In the genomic region with DNA sequence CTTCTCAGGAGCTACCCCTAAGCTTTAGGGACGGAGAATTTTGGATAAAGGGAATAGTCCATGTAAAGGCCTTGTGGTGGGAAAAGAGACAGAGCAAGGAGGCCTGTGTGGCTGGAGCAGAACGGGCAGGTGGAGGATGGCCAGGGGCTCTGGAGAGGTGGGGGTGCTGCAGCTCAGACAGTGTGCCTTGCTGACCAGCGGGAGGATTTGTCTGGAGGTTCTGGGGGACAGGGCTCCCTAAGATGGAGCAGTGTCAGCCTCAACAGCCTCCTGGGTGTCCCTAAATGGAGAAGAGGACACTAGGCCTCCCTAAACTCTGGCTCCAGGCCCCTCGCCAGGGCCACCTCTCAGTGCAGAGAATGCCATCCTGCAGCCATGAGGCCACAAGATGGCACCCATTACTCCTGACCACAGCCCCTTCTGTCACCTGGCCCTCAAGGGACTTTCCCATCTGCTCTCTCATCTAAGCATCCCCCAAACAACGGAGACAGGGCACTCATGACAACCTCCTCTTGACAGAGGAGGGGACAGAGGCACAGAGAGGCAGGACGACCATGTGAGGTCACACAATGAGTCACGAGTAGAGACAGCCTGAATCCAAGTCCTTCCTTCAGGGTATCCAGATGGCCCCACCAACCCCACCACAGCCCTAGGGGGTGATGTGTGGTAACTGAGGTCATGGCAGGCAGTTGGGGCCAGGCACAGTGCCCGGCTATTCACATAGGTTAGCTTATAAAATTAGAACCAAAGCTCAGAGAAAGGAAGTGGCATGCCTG, we compare ENCODE assay signal across 9 cellular contexts.
DNase-seq lines count a peak whose midpoint lies in the region; ATAC-seq and TF ChIP-seq lines count a peak whose summit lies in the region.
"Had no signal": no experiment of that assay in that cellular context is flagged by ENCODE, and none has a peak within 500 bp of the region (broad histone marks: within the 10 kb centered on the region; RNA-seq: fewer than 3 reads in every experiment).

No MANE protein-coding gene starts in this region.

- H2AK5ac ChIP-seq in mesenchymal stem cell (ENCODE audit: low read length, severe bottlenecking): no peak overlapping the region

- no peak overlapping the region for H3K18ac ChIP-seq in mesenchymal stem cell (ENCODE audit: low read depth in 1 of 2, low read length in 2 of 2)

- H3K9me3 ChIP-seq in SK-N-SH (no peaks in the 10 kb centered on the region), sigmoid colon (no peaks in the 10 kb centered on the region), mesenchymal stem cell (ENCODE audit: control insufficient read depth, low read length) (no peaks in the 10 kb centered on the region)
- H3K9me3 ChIP-seq: body of pancreas had no signal

- peaks cover 9% of the 10 kb centered on the region for H3F3A ChIP-seq in SK-N-SH (replicated peaks; ENCODE audit: insufficient read depth)

- H3K9ac ChIP-seq in SK-N-SH (no peak overlapping the region), mesenchymal stem cell (ENCODE audit: low read length) (no peak overlapping the region)

- no peak for ATAC-seq in SK-N-SH treated with all-trans-retinoic acid at 6 μM for 48 hours
- ATAC-seq: body of pancreas had no signal

- H2BK120ac ChIP-seq in mesenchymal stem cell (ENCODE audit: low read depth, low read length): no peak overlapping the region

- H3K4me3 ChIP-seq in SK-N-SH (ENCODE audit: low read depth in 2 of 2, low read length in 1 of 2) (no peak overlapping the region), sigmoid colon (no peak overlapping the region), mesenchymal stem cell (ENCODE audit: insufficient read depth in 1 of 2, low read depth in 1 of 2, low read length in 2 of 2) (no peak overlapping the region)
- H3K4me3 ChIP-seq: body of pancreas had no signal

- no peak overlapping the region for H3K4me2 ChIP-seq in SK-N-SH
- H3K4me2 ChIP-seq in mesenchymal stem cell (ENCODE audit: low read length, poor library complexity, severe bottlenecking): no peak overlapping the region

- H3K4me1 Mint-ChIP-seq in chondrocyte (ENCODE audit: low read depth): peaks cover 25% of the 10 kb centered on the region

- H4K91ac ChIP-seq in mesenchymal stem cell (ENCODE audit: low read length): no peak overlapping the region

- H3K27me3 Mint-ChIP-seq in chondrocyte (ENCODE audit: low read depth): no peaks in the 10 kb centered on the region

- TF ChIP-seq CTCF in SK-N-SH (IDR thresholded peaks at IDR 0.05) (no peak), chondrocyte (IDR thresholded peaks at IDR 0.05) (no peak), sigmoid colon (IDR thresholded peaks at IDR 0.05) (no peak)

- no peak overlapping the region for H2BK12ac ChIP-seq in mesenchymal stem cell (ENCODE audit: low read length in 2 of 2)

- H3K36me3 ChIP-seq in SK-N-SH (replicated peaks in 1 of 2; ENCODE audit: control insufficient read depth in 1 of 2, insufficient read depth in 2 of 2, low read length in 1 of 2): no peaks in the 10 kb centered on the region
- no peaks in the 10 kb centered on the region for H3K36me3 ChIP-seq in sigmoid colon
- peaks cover 0 to 23% of the 10 kb centered on the region in 2 experiments for H3K36me3 ChIP-seq in mesenchymal stem cell (ENCODE audit: control insufficient read depth in 1 of 2, insufficient read depth in 2 of 2, low read depth in 1 of 2, low read length in 2 of 2)

- DNase-seq in SK-N-SH (peak; percentile 17), MV-4-11 (lab: John Stamatoyannopoulos, UW) (peak; percentile 90), chondrocyte (ENCODE audit: low spot score) (peak; percentile 58), sigmoid colon (peak; percentile 32), amniotic stem cell (lab: John Stamatoyannopoulos, UW) (no peak), mesenchymal stem cell (no peak), occipital lobe (lab: John Stamatoyannopoulos, UW) (no peak)

- 63% methylated on average over 6 of the region's 8 CpGs for WGBS in SK-N-SH (ENCODE audit: low lambda C conversion rate)
- 78 to 84% methylated on average over 8 of the region's 8 CpGs for WGBS in sigmoid colon, 2 donors
- 82% methylated on average over 8 of the region's 8 CpGs for whole genome bisulfite sequencing in mesenchymal stem cell

- H3K14ac ChIP-seq in mesenchymal stem cell (ENCODE audit: low read length in 2 of 2): no peak overlapping the region

- no peak overlapping the region for H3K4me3 Mint-ChIP-seq in chondrocyte (ENCODE audit: unreplicated experiment)

- no peak for TF ChIP-seq RAD21 in SK-N-SH (IDR thresholded peaks at IDR 0.05; ENCODE audit: low read length)

- H3K27ac ChIP-seq in SK-N-SH (ENCODE audit: low read depth in 2 of 2, low read length in 1 of 2) (no peak overlapping the region), sigmoid colon (no peak overlapping the region), mesenchymal stem cell (ENCODE audit: low read length, poor library complexity, severe bottlenecking) (no peak overlapping the region)
- H3K27ac ChIP-seq: body of pancreas had no signal

- H4K20me1 ChIP-seq in SK-N-SH (ENCODE audit: insufficient read depth): no peaks in the 10 kb centered on the region

- H3K9me2 ChIP-seq in SK-N-SH: no peaks in the 10 kb centered on the region

- CTCF ChIA-PET in SK-N-SH (lab: Yijun Ruan, JAX): interaction anchor here (0.6 to 2.2 kb wide), 10 partner anchors 10 to 161 kb away, joined by 3 to 9 read pairs (median 3); no protein-coding TSS in a partner anchor

- H2BK5ac ChIP-seq in mesenchymal stem cell (ENCODE audit: low read depth, low read length, poor library complexity, severe bottlenecking): no peak overlapping the region

- no peak overlapping the region for H4K8ac ChIP-seq in mesenchymal stem cell (ENCODE audit: low read length)

- no peaks in the 10 kb centered on the region for H3K27me3 ChIP-seq in SK-N-SH (ENCODE audit: insufficient read depth)
- no peaks in the 10 kb centered on the region for H3K27me3 ChIP-seq in sigmoid colon
- H3K27me3 ChIP-seq in mesenchymal stem cell (ENCODE audit: control insufficient read depth in 1 of 2, insufficient read depth in 1 of 2, low read length in 2 of 2): peaks cover 0 to 20% of the 10 kb centered on the region in 2 experiments
- H3K27me3 ChIP-seq: body of pancreas had no signal

- POLR2A ChIA-PET in SK-N-SH (lab: Yijun Ruan, JAX): no interaction called here

- H3K36me3 Mint-ChIP-seq in chondrocyte (ENCODE audit: low read depth): peaks cover 4% of the 10 kb centered on the region

- no peaks in the 10 kb centered on the region for H3K79me2 ChIP-seq in SK-N-SH (ENCODE audit: insufficient read depth)

- TF ChIP-seq POLR2A in sigmoid colon (IDR thresholded peaks at IDR 0.05): no peak

- H2BK15ac ChIP-seq in mesenchymal stem cell (ENCODE audit: low read depth, poor library complexity, severe bottlenecking): no peak overlapping the region

- no peaks in the 10 kb centered on the region for H3K9me3 Mint-ChIP-seq in chondrocyte (ENCODE audit: low read depth)

- H3K79me1 ChIP-seq in mesenchymal stem cell (replicated peaks; ENCODE audit: low read length, poor library complexity, severe bottlenecking): peaks cover 26% of the 10 kb centered on the region

- H3K4me1 ChIP-seq in SK-N-SH (ENCODE audit: control insufficient read depth in 1 of 2, insufficient read depth in 2 of 2, low read depth in 1 of 2, low read length in 1 of 2): peaks cover 0 to 52% of the 10 kb centered on the region in 2 experiments; a peak in 1 of 4 replicates
- H3K4me1 ChIP-seq in sigmoid colon: no peaks in the 10 kb centered on the region
- peaks cover 40% of the 10 kb centered on the region for H3K4me1 ChIP-seq in mesenchymal stem cell (ENCODE audit: control insufficient read depth, insufficient read depth, low read depth, low read length)
- H3K4me1 ChIP-seq: body of pancreas had no signal

- H3K4ac ChIP-seq in mesenchymal stem cell (ENCODE audit: low read depth in 1 of 2, low read length in 2 of 2): no peak overlapping the region

- H2AFZ ChIP-seq in SK-N-SH (ENCODE audit: low read depth): no peak overlapping the region
- no peak overlapping the region for H2AFZ ChIP-seq in mesenchymal stem cell (ENCODE audit: low read depth, low read length)

- H3K27ac Mint-ChIP-seq in chondrocyte (ENCODE audit: unreplicated experiment): no peak overlapping the region

- H3K23ac ChIP-seq in mesenchymal stem cell (ENCODE audit: low read length in 2 of 2): no peak overlapping the region

- intact Hi-C loops in sigmoid colon (cut with DNase I): no loop called here

- TF ChIP-seq EP300 in SK-N-SH (IDR thresholded peaks at IDR 0.05; ENCODE audit: borderline replicate concordance in 1 of 2, low read depth in 1 of 2, low read length in 1 of 2) (no peak), sigmoid colon (IDR thresholded peaks at IDR 0.05) (no peak)

TF ChIP-seq in SK-N-SH, 30 proteins besides CTCF, POLR2A, EP300 and RAD21 (continues in another document):
- TF ChIP-seq, protein P1, sequence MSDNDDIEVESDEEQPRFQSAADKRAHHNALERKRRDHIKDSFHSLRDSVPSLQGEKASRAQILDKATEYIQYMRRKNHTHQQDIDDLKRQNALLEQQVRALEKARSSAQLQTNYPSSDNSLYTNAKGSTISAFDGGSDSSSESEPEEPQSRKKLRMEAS (IDR thresholded peaks at IDR 0.05; ENCODE audit: low read depth): no peak
- TF ChIP-seq TAF1 (IDR thresholded peaks at IDR 0.05; ENCODE audit: borderline replicate concordance, low read depth, low read length): no peak
- TF ChIP-seq EZH2phosphoT487 (IDR thresholded peaks at IDR 0.05; ENCODE audit: borderline replicate concordance, low read depth): no peak
- TF ChIP-seq NRF1 (IDR thresholded peaks at IDR 0.05; ENCODE audit: low read depth, low read length): no peak

TF ChIP-seq in SK-N-SH treated with all-trans-retinoic acid at 6 μM for 48 hours, 23 proteins besides CTCF, POLR2A, EP300 and RAD21 (continues in another document):
- no peak for TF ChIP-seq SNAI2 (CRISPR knock-in tag; IDR thresholded peaks at IDR 0.05)
- no peak for TF ChIP-seq ESRRG (CRISPR knock-in tag; IDR thresholded peaks at IDR 0.05)
- no peak for TF ChIP-seq BACH2 (CRISPR knock-in tag; IDR thresholded peaks at IDR 0.05; ENCODE audit: borderline replicate concordance)

Comparison
In these comparisons a context has a peak if more than half of its experiments do, and no peak if none do; other contexts are left out.
1. DNase-seq: peak in SK-N-SH (single experiment), MV-4-11 (single experiment), chondrocyte (single experiment) and sigmoid colon (single experiment); none in amniotic stem cell (single experiment), mesenchymal stem cell (single experiment) and occipital lobe (single experiment).